8 cellular contexts compared by ENCODE assay signal in genomic region chr11:61541568-61541967, GRCh38. TPM values are rescaled to one million over a fixed set of nuclear protein-coding genes. Genes with fewer than 3 reads are reported as not detected.
A peak's percentile ranks its signal among the peaks of the same experiment; 100 is the strongest.
DNase-seq lines count a peak whose midpoint lies in the region; ATAC-seq, FAIRE-seq and TF ChIP-seq lines count a peak whose summit lies in the region.

No MANE protein-coding gene starts in this region.

- FAIRE-seq in HTR-8/SVneo (lab: Jason Lieb, UNC): no peak

- no peak for ATAC-seq in GM19395 (IDR thresholded peaks at IDR 0.05; ENCODE audit: unreplicated experiment)
- ATAC-seq in HG03108 (IDR thresholded peaks at IDR 0.05; ENCODE audit: unreplicated experiment): no peak

- DNase-seq in DMS 273 (lab: John Stamatoyannopoulos, UW; ENCODE audit: unreplicated experiment) (peak; percentile 56), HTR-8/SVneo (ENCODE audit: insufficient read length, low spot score) (peak; percentile 75), iPS-NIHi11 (ENCODE audit: low spot score) (peak; percentile 84), KG1 (lab: John Stamatoyannopoulos, UW) (no peak)
- DNase-seq in stimulated activated CD4-positive, alpha-beta T cell treated with anti-CD3 and anti-CD28 coated beads, Interleukin-2, amount 100 ng/mL, for 48 hours: no peak

TF ChIP-seq in PFSK-1, 5 proteins besides CTCF, POLR2A, EP300 and RAD21:
- TF ChIP-seq TAF1 (IDR thresholded peaks at IDR 0.05; ENCODE audit: borderline replicate concordance, insufficient read depth, low read length) (no peak), POLR2AphosphoS5 (IDR thresholded peaks at IDR 0.05; ENCODE audit: low read depth, low read length) (peak; percentile 30; the same call in 1 of the 2 replicates)
- TF ChIP-seq, protein P1, sequence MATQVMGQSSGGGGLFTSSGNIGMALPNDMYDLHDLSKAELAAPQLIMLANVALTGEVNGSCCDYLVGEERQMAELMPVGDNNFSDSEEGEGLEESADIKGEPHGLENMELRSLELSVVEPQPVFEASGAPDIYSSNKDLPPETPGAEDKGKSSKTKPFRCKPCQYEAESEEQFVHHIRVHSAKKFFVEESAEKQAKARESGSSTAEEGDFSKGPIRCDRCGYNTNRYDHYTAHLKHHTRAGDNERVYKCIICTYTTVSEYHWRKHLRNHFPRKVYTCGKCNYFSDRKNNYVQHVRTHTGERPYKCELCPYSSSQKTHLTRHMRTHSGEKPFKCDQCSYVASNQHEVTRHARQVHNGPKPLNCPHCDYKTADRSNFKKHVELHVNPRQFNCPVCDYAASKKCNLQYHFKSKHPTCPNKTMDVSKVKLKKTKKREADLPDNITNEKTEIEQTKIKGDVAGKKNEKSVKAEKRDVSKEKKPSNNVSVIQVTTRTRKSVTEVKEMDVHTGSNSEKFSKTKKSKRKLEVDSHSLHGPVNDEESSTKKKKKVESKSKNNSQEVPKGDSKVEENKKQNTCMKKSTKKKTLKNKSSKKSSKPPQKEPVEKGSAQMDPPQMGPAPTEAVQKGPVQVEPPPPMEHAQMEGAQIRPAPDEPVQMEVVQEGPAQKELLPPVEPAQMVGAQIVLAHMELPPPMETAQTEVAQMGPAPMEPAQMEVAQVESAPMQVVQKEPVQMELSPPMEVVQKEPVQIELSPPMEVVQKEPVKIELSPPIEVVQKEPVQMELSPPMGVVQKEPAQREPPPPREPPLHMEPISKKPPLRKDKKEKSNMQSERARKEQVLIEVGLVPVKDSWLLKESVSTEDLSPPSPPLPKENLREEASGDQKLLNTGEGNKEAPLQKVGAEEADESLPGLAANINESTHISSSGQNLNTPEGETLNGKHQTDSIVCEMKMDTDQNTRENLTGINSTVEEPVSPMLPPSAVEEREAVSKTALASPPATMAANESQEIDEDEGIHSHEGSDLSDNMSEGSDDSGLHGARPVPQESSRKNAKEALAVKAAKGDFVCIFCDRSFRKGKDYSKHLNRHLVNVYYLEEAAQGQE (IDR thresholded peaks at IDR 0.05; ENCODE audit: insufficient read depth in 1 of 2, low read depth in 2 of 2, low read length in 2 of 2): 0 out of 4 replicates have a peak, but pooled peaks of 1 of the 2 experiments have one; percentile 30

RNA-seq across cellular contexts. Expression of gene LRRC10B, which starts 33.0 kb away (rescaled TPM):
- polyA plus RNA-seq in PFSK-1 (2012; ENCODE audit: insufficient read length, low read depth): not detected

RNA-seq across cellular contexts. Expression of gene SYT7, which starts 39.3 kb away (rescaled TPM):
- 22.1 TPM for polyA plus RNA-seq in PFSK-1 (2012; ENCODE audit: insufficient read length, low read depth)

Comparison
In these comparisons a context has a peak if more than half of its experiments do, and no peak if none do; other contexts are left out.
1. DNase-seq: peak in DMS 273 (single experiment), HTR-8/SVneo (single experiment) and iPS-NIHi11 (single experiment); none in KG1 (single experiment) and stimulated activated CD4-positive, alpha-beta T cell treated with anti-CD3 and anti-CD28 coated beads, Interleukin-2, amount 100 ng/mL, for 48 hours (0 of 2).